ENCODE assay signal across 1 cellular context in genomic region chr10:112639291-112639690, GRCh38.
TF ChIP-seq lines count a peak whose summit lies in the region.

No MANE protein-coding gene starts in this region.

TF ChIP-seq in GM23338, 12 proteins besides CTCF, POLR2A, EP300 and RAD21 (continued from another document):
- TF ChIP-seq, protein P1, sequence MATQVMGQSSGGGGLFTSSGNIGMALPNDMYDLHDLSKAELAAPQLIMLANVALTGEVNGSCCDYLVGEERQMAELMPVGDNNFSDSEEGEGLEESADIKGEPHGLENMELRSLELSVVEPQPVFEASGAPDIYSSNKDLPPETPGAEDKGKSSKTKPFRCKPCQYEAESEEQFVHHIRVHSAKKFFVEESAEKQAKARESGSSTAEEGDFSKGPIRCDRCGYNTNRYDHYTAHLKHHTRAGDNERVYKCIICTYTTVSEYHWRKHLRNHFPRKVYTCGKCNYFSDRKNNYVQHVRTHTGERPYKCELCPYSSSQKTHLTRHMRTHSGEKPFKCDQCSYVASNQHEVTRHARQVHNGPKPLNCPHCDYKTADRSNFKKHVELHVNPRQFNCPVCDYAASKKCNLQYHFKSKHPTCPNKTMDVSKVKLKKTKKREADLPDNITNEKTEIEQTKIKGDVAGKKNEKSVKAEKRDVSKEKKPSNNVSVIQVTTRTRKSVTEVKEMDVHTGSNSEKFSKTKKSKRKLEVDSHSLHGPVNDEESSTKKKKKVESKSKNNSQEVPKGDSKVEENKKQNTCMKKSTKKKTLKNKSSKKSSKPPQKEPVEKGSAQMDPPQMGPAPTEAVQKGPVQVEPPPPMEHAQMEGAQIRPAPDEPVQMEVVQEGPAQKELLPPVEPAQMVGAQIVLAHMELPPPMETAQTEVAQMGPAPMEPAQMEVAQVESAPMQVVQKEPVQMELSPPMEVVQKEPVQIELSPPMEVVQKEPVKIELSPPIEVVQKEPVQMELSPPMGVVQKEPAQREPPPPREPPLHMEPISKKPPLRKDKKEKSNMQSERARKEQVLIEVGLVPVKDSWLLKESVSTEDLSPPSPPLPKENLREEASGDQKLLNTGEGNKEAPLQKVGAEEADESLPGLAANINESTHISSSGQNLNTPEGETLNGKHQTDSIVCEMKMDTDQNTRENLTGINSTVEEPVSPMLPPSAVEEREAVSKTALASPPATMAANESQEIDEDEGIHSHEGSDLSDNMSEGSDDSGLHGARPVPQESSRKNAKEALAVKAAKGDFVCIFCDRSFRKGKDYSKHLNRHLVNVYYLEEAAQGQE (IDR thresholded peaks at IDR 0.05; ENCODE audit: unreplicated experiment): no peak
- TF ChIP-seq NANOG (IDR thresholded peaks at IDR 0.05; ENCODE audit: borderline replicate concordance) (no peak), JUNB (IDR thresholded peaks at IDR 0.05; ENCODE audit: unreplicated experiment) (no peak), ZNF331 (CRISPR knock-in tag; IDR thresholded peaks at IDR 0.05; ENCODE audit: low read depth) (no peak), EZH2 (IDR thresholded peaks at IDR 0.05; ENCODE audit: low read depth, unreplicated experiment) (no peak)
- TF ChIP-seq, protein P2, sequence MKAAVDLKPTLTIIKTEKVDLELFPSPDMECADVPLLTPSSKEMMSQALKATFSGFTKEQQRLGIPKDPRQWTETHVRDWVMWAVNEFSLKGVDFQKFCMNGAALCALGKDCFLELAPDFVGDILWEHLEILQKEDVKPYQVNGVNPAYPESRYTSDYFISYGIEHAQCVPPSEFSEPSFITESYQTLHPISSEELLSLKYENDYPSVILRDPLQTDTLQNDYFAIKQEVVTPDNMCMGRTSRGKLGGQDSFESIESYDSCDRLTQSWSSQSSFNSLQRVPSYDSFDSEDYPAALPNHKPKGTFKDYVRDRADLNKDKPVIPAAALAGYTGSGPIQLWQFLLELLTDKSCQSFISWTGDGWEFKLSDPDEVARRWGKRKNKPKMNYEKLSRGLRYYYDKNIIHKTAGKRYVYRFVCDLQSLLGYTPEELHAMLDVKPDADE (IDR thresholded peaks at IDR 0.05): no peak
